Comparison of ENCODE assay signal across 2 cellular contexts in the genomic region with DNA sequence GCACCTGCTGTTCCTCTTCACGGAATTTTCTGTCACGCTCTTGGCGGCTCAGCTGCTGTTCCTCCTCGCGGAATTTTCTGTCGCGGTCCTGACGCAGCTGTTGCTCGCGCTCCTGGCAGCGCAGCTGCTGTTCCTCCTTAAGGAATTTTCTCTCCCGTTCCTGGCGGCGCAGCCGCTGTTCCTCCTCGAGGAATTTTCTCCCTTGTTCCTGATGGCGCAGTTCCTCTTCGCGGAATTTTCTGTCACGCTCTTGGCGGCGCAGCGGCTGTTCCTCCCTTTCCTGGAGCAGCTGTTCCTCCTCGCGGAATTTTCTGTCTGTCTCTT.
TF ChIP-seq lines count a peak whose summit lies in the region.

No MANE protein-coding gene starts in this region.

TF ChIP-seq in SK-N-SH, 30 proteins besides CTCF, POLR2A, EP300 and RAD21 (continued from another document):
- TF ChIP-seq, protein P1, sequence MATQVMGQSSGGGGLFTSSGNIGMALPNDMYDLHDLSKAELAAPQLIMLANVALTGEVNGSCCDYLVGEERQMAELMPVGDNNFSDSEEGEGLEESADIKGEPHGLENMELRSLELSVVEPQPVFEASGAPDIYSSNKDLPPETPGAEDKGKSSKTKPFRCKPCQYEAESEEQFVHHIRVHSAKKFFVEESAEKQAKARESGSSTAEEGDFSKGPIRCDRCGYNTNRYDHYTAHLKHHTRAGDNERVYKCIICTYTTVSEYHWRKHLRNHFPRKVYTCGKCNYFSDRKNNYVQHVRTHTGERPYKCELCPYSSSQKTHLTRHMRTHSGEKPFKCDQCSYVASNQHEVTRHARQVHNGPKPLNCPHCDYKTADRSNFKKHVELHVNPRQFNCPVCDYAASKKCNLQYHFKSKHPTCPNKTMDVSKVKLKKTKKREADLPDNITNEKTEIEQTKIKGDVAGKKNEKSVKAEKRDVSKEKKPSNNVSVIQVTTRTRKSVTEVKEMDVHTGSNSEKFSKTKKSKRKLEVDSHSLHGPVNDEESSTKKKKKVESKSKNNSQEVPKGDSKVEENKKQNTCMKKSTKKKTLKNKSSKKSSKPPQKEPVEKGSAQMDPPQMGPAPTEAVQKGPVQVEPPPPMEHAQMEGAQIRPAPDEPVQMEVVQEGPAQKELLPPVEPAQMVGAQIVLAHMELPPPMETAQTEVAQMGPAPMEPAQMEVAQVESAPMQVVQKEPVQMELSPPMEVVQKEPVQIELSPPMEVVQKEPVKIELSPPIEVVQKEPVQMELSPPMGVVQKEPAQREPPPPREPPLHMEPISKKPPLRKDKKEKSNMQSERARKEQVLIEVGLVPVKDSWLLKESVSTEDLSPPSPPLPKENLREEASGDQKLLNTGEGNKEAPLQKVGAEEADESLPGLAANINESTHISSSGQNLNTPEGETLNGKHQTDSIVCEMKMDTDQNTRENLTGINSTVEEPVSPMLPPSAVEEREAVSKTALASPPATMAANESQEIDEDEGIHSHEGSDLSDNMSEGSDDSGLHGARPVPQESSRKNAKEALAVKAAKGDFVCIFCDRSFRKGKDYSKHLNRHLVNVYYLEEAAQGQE (IDR thresholded peaks at IDR 0.05; ENCODE audit: low read depth, low read length), result no peak
- TF ChIP-seq MAX (IDR thresholded peaks at IDR 0.05; ENCODE audit: low read depth) (no peak), GATA2 (CRISPR knock-in tag; IDR thresholded peaks at IDR 0.05) (no peak), EZH2phosphoT487 (IDR thresholded peaks at IDR 0.05; ENCODE audit: borderline replicate concordance, low read depth) (no peak), NFIC (IDR thresholded peaks at IDR 0.05; ENCODE audit: borderline replicate concordance) (no peak), FOXM1 (IDR thresholded peaks at IDR 0.05; ENCODE audit: low read depth) (no peak), TEAD4 (IDR thresholded peaks at IDR 0.05; ENCODE audit: borderline replicate concordance, insufficient read depth) (no peak), NRF1 (IDR thresholded peaks at IDR 0.05; ENCODE audit: low read depth, low read length) (no peak)
TF ChIP-seq in SK-N-SH: peak in this region for 0.

TF ChIP-seq in SK-N-SH treated with all-trans-retinoic acid at 6 μM for 48 hours, 23 proteins besides CTCF, POLR2A, EP300 and RAD21 (continued from another document):
- no peak for TF ChIP-seq ARNTL (CRISPR knock-in tag; IDR thresholded peaks at IDR 0.05; ENCODE audit: borderline replicate concordance, low read depth)
- TF ChIP-seq, protein P2, sequence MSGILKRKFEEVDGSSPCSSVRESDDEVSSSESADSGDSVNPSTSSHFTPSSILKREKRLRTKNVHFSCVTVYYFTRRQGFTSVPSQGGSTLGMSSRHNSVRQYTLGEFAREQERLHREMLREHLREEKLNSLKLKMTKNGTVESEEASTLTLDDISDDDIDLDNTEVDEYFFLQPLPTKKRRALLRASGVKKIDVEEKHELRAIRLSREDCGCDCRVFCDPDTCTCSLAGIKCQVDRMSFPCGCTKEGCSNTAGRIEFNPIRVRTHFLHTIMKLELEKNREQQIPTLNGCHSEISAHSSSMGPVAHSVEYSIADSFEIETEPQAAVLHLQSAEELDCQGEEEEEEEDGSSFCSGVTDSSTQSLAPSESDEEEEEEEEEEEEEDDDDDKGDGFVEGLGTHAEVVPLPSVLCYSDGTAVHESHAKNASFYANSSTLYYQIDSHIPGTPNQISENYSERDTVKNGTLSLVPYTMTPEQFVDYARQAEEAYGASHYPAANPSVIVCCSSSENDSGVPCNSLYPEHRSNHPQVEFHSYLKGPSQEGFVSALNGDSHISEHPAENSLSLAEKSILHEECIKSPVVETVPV (CRISPR knock-in tag; IDR thresholded peaks at IDR 0.05), result no peak
